ENCODE assay signal across 17 cellular contexts in genomic region chr11:70206226-70206785, GRCh38. TPM values are rescaled to one million over a fixed set of nuclear protein-coding genes. Genes with fewer than 3 reads are reported as not detected.
DNase-seq lines count a peak whose midpoint lies in the region; ATAC-seq, FAIRE-seq and TF ChIP-seq lines count a peak whose summit lies in the region.
"Had no signal": no experiment of that assay in that cellular context is flagged by ENCODE, and none has a peak within 500 bp of the region (broad histone marks: within the 10 kb centered on the region; RNA-seq: fewer than 3 reads in every experiment).

No MANE protein-coding gene starts in this region.

- no peak for TF ChIP-seq CTCF in HEK293 (tag by site-specific recombination; IDR thresholded peaks at IDR 0.05)
- no peak for TF ChIP-seq CTCF in GM12878 (IDR thresholded peaks at IDR 0.05 in 2 of 3, conservative IDR thresholded peaks at IDR 0.05 in 1 of 3; ENCODE audit: control insufficient read depth in 2 of 3, extremely low read depth in 1 of 3, insufficient read depth in 1 of 3, low read depth in 3 of 3, low read length in 3 of 3)
- no peak for TF ChIP-seq CTCF in nephron (IDR thresholded peaks at IDR 0.05; ENCODE audit: unreplicated experiment in 3 of 3)

- SMC1A ChIA-PET in GM12878 (lab: Charles Lee; ENCODE audit: uncharacterized antibody, unreplicated experiment): interaction anchor here (1.0 kb wide), 1 partner anchor 8 kb away, joined by 3 read pairs; no protein-coding TSS in a partner anchor

- no peaks in the 10 kb centered on the region for H3K9me2 ChIP-seq in Karpas-422 (replicated peaks; ENCODE audit: insufficient read depth, low read length)

- H3K4me1 ChIP-seq in HEK293 (ENCODE audit: control insufficient read depth, insufficient read depth, low read length): 0 out of 2 replicates have a peak, but pooled peaks cover 2% of the 10 kb centered on the region
- H3K4me1 ChIP-seq in GM12878 (ENCODE audit: control insufficient read depth, insufficient read depth, low read length): peaks cover 12% of the 10 kb centered on the region
- H3K4me1 ChIP-seq in Karpas-422 (ENCODE audit: low read length): peaks cover 14% of the 10 kb centered on the region

- H3K9me3 ChIP-seq in HEK293 (ENCODE audit: control insufficient read depth, insufficient read depth, low read depth, low read length): no peaks in the 10 kb centered on the region
- no peaks in the 10 kb centered on the region for H3K9me3 ChIP-seq in GM12878 (replicated peaks; ENCODE audit: control insufficient read depth, insufficient read depth, low read length)
- H3K9me3 ChIP-seq in Karpas-422 (ENCODE audit: low read length): no peaks in the 10 kb centered on the region
- H3K9me3 ChIP-seq: BLaER1 treated with 17β-estradiol and CSF1 and Interleukin-3, amounts not matched to agents 10 nM and 100 nM; colonic mucosa had no signal

- H4K20me1 ChIP-seq in GM12878 (ENCODE audit: control insufficient read depth, insufficient read depth) (peaks cover 6% of the 10 kb centered on the region; the same call in 1 of the 2 replicates), Karpas-422 (ENCODE audit: insufficient read depth, low read depth, low read length) (peaks cover 41% of the 10 kb centered on the region)

- H3K4me2 ChIP-seq in GM12878 (ENCODE audit: control insufficient read depth, insufficient read depth) (peak overlapping the region; percentile 12; the same call in 1 of the 2 replicates), Karpas-422 (ENCODE audit: low read depth, low read length, poor library complexity, severe bottlenecking) (no peak overlapping the region)

- H3K79me2 ChIP-seq in GM12878 (ENCODE audit: control insufficient read depth, insufficient read depth, low read length) (peaks cover 27% of the 10 kb centered on the region), Karpas-422 (ENCODE audit: low read length) (peaks cover 28% of the 10 kb centered on the region)

- H3K4me1 Mint-ChIP-seq in T-helper 1 cell treated with Interleukin-12 subunit alpha and Interleukin-12 subunit beta and Interleukin-4 antibody, amounts not matched to agents 30 μg/mL and 1 μg/mL, for 36 hours (ENCODE audit: low read depth): peaks cover 40% of the 10 kb centered on the region
- peaks cover 23% of the 10 kb centered on the region for H3K4me1 Mint-ChIP-seq in nephron

- no peaks in the 10 kb centered on the region for H3K27me3 ChIP-seq in GM12878 (replicated peaks in 1 of 2; ENCODE audit: control insufficient read depth in 2 of 2, insufficient read depth in 2 of 2, low read length in 1 of 2)
- H3K27me3 ChIP-seq in Karpas-422 (ENCODE audit: low read length): no peaks in the 10 kb centered on the region
- H3K27me3 ChIP-seq: BLaER1 treated with 17β-estradiol and CSF1 and Interleukin-3, amounts not matched to agents 10 nM and 100 nM; colonic mucosa had no signal

- H3K9ac ChIP-seq in GM12878 (ENCODE audit: control insufficient read depth, insufficient read depth, low read length) (no peak overlapping the region), Karpas-422 (ENCODE audit: low read length) (no peak overlapping the region)

- peak overlapping the region; percentile 68 for H3K27ac Mint-ChIP-seq in T-helper 1 cell treated with Interleukin-12 subunit alpha and Interleukin-12 subunit beta and Interleukin-4 antibody, amounts not matched to agents 30 μg/mL and 1 μg/mL, for 36 hours
- no peak overlapping the region for H3K27ac Mint-ChIP-seq in nephron

- H2AFZ ChIP-seq in GM12878 (ENCODE audit: control insufficient read depth, low read depth, low read length) (no peak overlapping the region), Karpas-422 (ENCODE audit: low read length) (no peak overlapping the region)

- H3K36me3 ChIP-seq in HEK293 (ENCODE audit: control insufficient read depth in 2 of 2, insufficient read depth in 1 of 2, low read length in 2 of 2) (peaks cover 3 to 40% of the 10 kb centered on the region in 2 experiments; a peak in 2 of 3 replicates), GM12878 (ENCODE audit: control insufficient read depth in 2 of 2, insufficient read depth in 2 of 2, low read length in 1 of 2) (peaks cover 7 to 13% of the 10 kb centered on the region in 2 experiments), Karpas-422 (ENCODE audit: insufficient read depth, low read length) (peaks cover 12% of the 10 kb centered on the region; the same call in 1 of the 2 replicates)

- DNase-seq in T-helper 1 cell (no peak), GM12878 (ENCODE audit: low read depth, low spot score) (no peak), Karpas-422 (no peak), GOT3 (lab: John Stamatoyannopoulos, UW) (no peak)
- DNase-seq: anterior cingulate cortex; colonic mucosa; erythroblast; NCI-H748 treated with DMSO at 0.1 percent for 48 hours; stimulated activated CD4-positive, alpha-beta T cell treated with anti-CD3 and anti-CD28 coated beads, Interleukin-1b, Interleukin-23, amount 100 ng/mL, for 48 hours had no signal

- H3K27ac ChIP-seq in HEK293 (ENCODE audit: extremely low read depth, low read depth, low read length) (no peak overlapping the region), GM12878 (ENCODE audit: control insufficient read depth, insufficient read depth) (no peak overlapping the region), Karpas-422 (ENCODE audit: low read length) (no peak overlapping the region)
- H3K27ac ChIP-seq: 22Rv1, colonic mucosa had no signal

- H3K9me3 Mint-ChIP-seq in T-helper 1 cell treated with Interleukin-12 subunit alpha and Interleukin-12 subunit beta and Interleukin-4 antibody, amounts not matched to agents 30 μg/mL and 1 μg/mL, for 36 hours: no peaks in the 10 kb centered on the region
- no peaks in the 10 kb centered on the region for H3K9me3 Mint-ChIP-seq in nephron

- WGBS in GM12878 (ENCODE audit: insufficient coverage, insufficient replicate concordance, low lambda C conversion rate, missing lambda C conversion rate): 97% methylated on average over 17 of the region's 17 CpGs

- POLR2A ChIA-PET in HEK293 (lab: Yijun Ruan, JAX) (no interaction called here), GM12878 (lab: Charles Lee) (no interaction called here)

- no peak for ATAC-seq in GM12878
- ATAC-seq in HG02938 (IDR thresholded peaks at IDR 0.05; ENCODE audit: unreplicated experiment): no peak
- ATAC-seq: Panc1, right cardiac atrium had no signal

- H3K4me3 ChIP-seq in HEK293 (ENCODE audit: low read depth, low read length) (no peak overlapping the region), GM12878 (no peak overlapping the region), Karpas-422 (ENCODE audit: low read length) (no peak overlapping the region)
- H3K4me3 ChIP-seq: BLaER1 treated with 17β-estradiol and CSF1 and Interleukin-3, amounts not matched to agents 10 nM and 100 nM; colonic mucosa had no signal

- CTCF ChIA-PET in HEK293 (lab: Yijun Ruan, JAX): interaction anchor here (1.0 kb wide), 1 partner anchor 9 kb away, joined by 3 read pairs; no protein-coding TSS in a partner anchor
- CTCF ChIA-PET in GM12878 (lab: Yijun Ruan, JAX): interaction anchor here (0.6 kb wide), 1 partner anchor 10 kb away, joined by 3 read pairs; no protein-coding TSS in a partner anchor

- peak; percentile 38; the same call in 1 of the 2 replicates for TF ChIP-seq POLR2A in GM12878 (IDR thresholded peaks at IDR 0.05; ENCODE audit: low read depth, low read length)

- no peak for TF ChIP-seq EP300 in GM12878 (IDR thresholded peaks at IDR 0.05; ENCODE audit: borderline replicate concordance in 1 of 2, control insufficient read depth in 1 of 2, low read depth in 2 of 2, low read length in 2 of 2)

- in situ Hi-C loops in GM12878 (cut with MboI): no loop called here

- RAD21 ChIA-PET in GM12878 (lab: Charles Lee; ENCODE audit: unreplicated experiment): no interaction called here

- no peak overlapping the region for H3K4me3 Mint-ChIP-seq in T-helper 1 cell treated with Interleukin-12 subunit alpha and Interleukin-12 subunit beta and Interleukin-4 antibody, amounts not matched to agents 30 μg/mL and 1 μg/mL, for 36 hours
- H3K4me3 Mint-ChIP-seq in nephron: peak overlapping the region; percentile 92 to 98 (median 95)

- H3K36me3 Mint-ChIP-seq in T-helper 1 cell treated with Interleukin-12 subunit alpha and Interleukin-12 subunit beta and Interleukin-4 antibody, amounts not matched to agents 30 μg/mL and 1 μg/mL, for 36 hours (ENCODE audit: low read depth): peaks cover 41% of the 10 kb centered on the region
- H3K36me3 Mint-ChIP-seq in nephron (ENCODE audit: low read depth): peaks cover 29% of the 10 kb centered on the region

- no peak for FAIRE-seq in GM12878 (lab: Jason Lieb, UNC)

- no TSS peak for BruUV-seq in GM12878 (replicated peaks; lab: Mats Ljungman, UMichigan)

- H3K27me3 Mint-ChIP-seq in T-helper 1 cell treated with Interleukin-12 subunit alpha and Interleukin-12 subunit beta and Interleukin-4 antibody, amounts not matched to agents 30 μg/mL and 1 μg/mL, for 36 hours (ENCODE audit: low read depth): peaks cover 5% of the 10 kb centered on the region
- no peaks in the 10 kb centered on the region for H3K27me3 Mint-ChIP-seq in nephron (ENCODE audit: low read depth)

- intact Hi-C loops in GM12878 (cut with micrococcal nuclease; ENCODE audit: unreplicated experiment): loop anchor here (10.0 kb wide), 1 partner anchor 118 kb away; no protein-coding TSS in a partner anchor

- no peak for TF ChIP-seq RAD21 in GM12878 (IDR thresholded peaks at IDR 0.05; ENCODE audit: insufficient read depth, low read depth, low read length)

TF ChIP-seq in HEK293, 187 proteins besides CTCF, POLR2A, EP300 and RAD21 (continues in another document):
- TF ChIP-seq ZIC2 (tag by site-specific recombination; IDR thresholded peaks at IDR 0.05) (peak; percentile 45), SP7 (tag by site-specific recombination; IDR thresholded peaks at IDR 0.05) (no peak)

RNA-seq across cellular contexts. Expression of gene FADD, which starts 3.2 kb away (rescaled TPM):
- 15.8 and 18.2 TPM in 2 replicates for total RNA-seq in GM12878 (2013; cell fraction: nucleolus; rRNA removed)
- total RNA-seq in GM12878 (2014; rRNA removed) (20.7 and 21.9 TPM in 2 replicates), GM12878 (2014; rRNA removed; fragmentation: Illumina TruSeq; extraction: Trizol) (18.8 and 21.2 TPM in 2 replicates), GM12878 (2021) (31.2 and 32.7 TPM in 2 replicates)
- polyA plus RNA-seq in GM12878 (2011; ENCODE audit: low read depth): 10.8 TPM
- polyA plus RNA-seq in GM12878 (2011; rRNA removed) (16.2 and 21.8 TPM in 2 replicates), GM12878 (2014; fragmentation: Illumina TruSeq; extraction: Trizol) (12.4 and 18.7 TPM in 2 replicates), GM12878 (2014; fragmentation: Nextera tagmentation; extraction: Ambion mirVana) (under 1 TPM; 0.32 to 0.88 TPM), GM12878 (2014; rRNA removed) (36.8 and 43.1 TPM in 2 replicates), GM12878 (2016; fragmentation: Nextera tagmentation; extraction: Ambion mirVana) (10 to 100 TPM; 35.8 to 38.7 TPM)
- polyA plus RNA-seq in GM12878 (2011; cell fraction: cytosol; rRNA removed): 20.2 and 26.4 TPM in 2 replicates
- polyA plus RNA-seq in GM12878 (2011; cell fraction: nucleus; rRNA removed): 13.0 and 14.5 TPM in 2 replicates
- 13.6 and 18.2 TPM in 2 replicates for polyA plus RNA-seq in GM12878 (2012)
- 18.1 and 24.3 TPM in 2 replicates for polyA minus RNA-seq in GM12878 (2011; rRNA and poly(A)+ RNA removed)
- polyA minus RNA-seq in GM12878 (2011; cell fraction: cytosol; rRNA and poly(A)+ RNA removed): 7.9 and 8.4 TPM in 2 replicates
- 13.2 and 18.3 TPM in 2 replicates for polyA minus RNA-seq in GM12878 (2011; cell fraction: nucleus; rRNA and poly(A)+ RNA removed)
- total RNA-seq in Karpas-422 (2014; rRNA removed; shearing (Covaris generic); ENCODE audit: low replicate concordance): 19.8 and 39.5 TPM in 2 replicates
